Comparison of ENCODE assay signal across 15 cellular contexts in the genomic region with DNA sequence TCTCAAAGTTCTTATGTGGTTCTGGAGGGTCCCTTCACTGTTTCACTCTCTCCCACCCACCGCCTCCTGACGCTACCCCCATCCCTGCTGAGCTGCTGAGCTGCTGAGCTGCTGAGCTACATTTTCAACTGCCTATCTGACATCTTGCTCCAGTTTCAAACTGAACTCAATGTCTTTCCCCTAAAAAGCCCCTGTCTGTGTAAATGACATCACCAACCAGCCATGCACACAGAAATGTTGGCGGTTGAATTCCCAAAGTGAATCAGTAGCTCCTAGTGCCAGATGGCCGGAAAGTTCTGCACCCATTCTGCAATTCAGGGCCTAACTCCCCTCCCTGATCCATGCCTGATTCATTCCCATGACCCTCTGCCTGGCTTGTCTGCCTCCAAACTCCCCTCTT.
DNase-seq lines count a peak whose midpoint lies in the region; ATAC-seq, FAIRE-seq and TF ChIP-seq lines count a peak whose summit lies in the region.
"Had no signal": no experiment of that assay in that cellular context is flagged by ENCODE, and none has a peak within 500 bp of the region (broad histone marks: within the 10 kb centered on the region; RNA-seq: fewer than 3 reads in every experiment).

No MANE protein-coding gene starts in this region.

- H2AFZ ChIP-seq in SK-N-SH (ENCODE audit: low read depth), result no peak overlapping the region; the same call in 1 of the 2 replicates

- CTCF ChIA-PET in SK-N-SH (lab: Yijun Ruan, JAX), result interaction anchor here (1.4 kb wide), 1 partner anchor 39 kb away, joined by 3 read pairs; no protein-coding TSS in a partner anchor

- POLR2A ChIA-PET in SK-N-SH (lab: Yijun Ruan, JAX), result interaction anchor here (0.5 kb wide), 1 partner anchor 22 kb away, joined by 3 read pairs; no protein-coding TSS in a partner anchor

- WGBS in SK-N-SH (ENCODE audit: low lambda C conversion rate), result 88% methylated on average over 4 of the region's 4 CpGs
- 81 to 84% (median 84%) methylated on average over 4 of the region's 4 CpGs for WGBS in spleen, 5 donors
- WGBS in ovary, 3 donors, result 86 to 92% (median 87%) methylated on average over 4 of the region's 4 CpGs

- H3K9me3 ChIP-seq in SK-N-SH (no peaks in the 10 kb centered on the region), T-helper 17 cell (ENCODE audit: control insufficient read depth, low read length, poor library complexity, severe bottlenecking) (no peaks in the 10 kb centered on the region), spleen (no peaks in the 10 kb centered on the region), ovary (no peaks in the 10 kb centered on the region)
- H3K9me3 ChIP-seq: transverse colon had no signal

- H3K9ac ChIP-seq in SK-N-SH, result no peak overlapping the region

- H3K4me1 ChIP-seq in SK-N-SH (ENCODE audit: control insufficient read depth in 1 of 2, insufficient read depth in 2 of 2, low read depth in 1 of 2, low read length in 1 of 2) (peaks cover 0 to 5% of the 10 kb centered on the region in 2 experiments; a peak in 1 of 4 replicates), spleen (no peaks in the 10 kb centered on the region), ovary (ENCODE audit: insufficient read depth) (no peaks in the 10 kb centered on the region)
- H3K4me1 ChIP-seq: transverse colon had no signal

- no peak for TF ChIP-seq POLR2A in spleen (IDR thresholded peaks at IDR 0.05)
- no peak for TF ChIP-seq POLR2A in ovary (IDR thresholded peaks at IDR 0.05)

- H3K27me3 Mint-ChIP-seq in T-helper 17 cell, result peaks cover under 1% of the 10 kb centered on the region
- H3K27me3 Mint-ChIP-seq: activated CD4-positive, alpha-beta T cell treated with anti-CD3 and anti-CD28 coated beads, Interleukin-2, amount 10 ng/mL, durations not matched to agents 24 days and 14 days had no signal

- H3K36me3 Mint-ChIP-seq in T-helper 17 cell (ENCODE audit: low read depth), result peaks cover 2% of the 10 kb centered on the region
- H3K36me3 Mint-ChIP-seq: activated naive CD4-positive, alpha-beta T cell treated with anti-CD3 and anti-CD28 coated beads, Interleukin-2, amount 50 U/mL, for 24 hours had no signal

- DNase-seq in SK-N-SH, result no peak
- DNase-seq in astrocyte of the spinal cord (ENCODE audit: low read depth, low spot score), result peak; percentile 68
- peak; percentile 27 for DNase-seq in urothelium cell line (ENCODE audit: low spot score)
- DNase-seq in T-helper 17 cell, result no peak
- DNase-seq in spleen, result no peak
- no peak for DNase-seq in ovary
- DNase-seq: activated CD4-positive, alpha-beta T cell treated with anti-CD3 and anti-CD28 coated beads, Interleukin-2, amount 10 ng/mL, durations not matched to agents 24 days and 14 days; left colon; NCI-H2171 treated with DMSO at 0.1 percent for 48 hours; SHP77; transverse colon had no signal

- H3K79me2 ChIP-seq in SK-N-SH (ENCODE audit: insufficient read depth), result no peaks in the 10 kb centered on the region

- no peak overlapping the region for H3K27ac Mint-ChIP-seq in T-helper 17 cell
- H3K27ac Mint-ChIP-seq: activated CD4-positive, alpha-beta T cell treated with anti-CD3 and anti-CD28 coated beads, Interleukin-2, amount 10 ng/mL, durations not matched to agents 24 days and 14 days; activated naive CD4-positive, alpha-beta T cell treated with anti-CD3 and anti-CD28 coated beads, Interleukin-2, amount 50 U/mL, for 24 hours had no signal

- no peak for TF ChIP-seq RAD21 in SK-N-SH (IDR thresholded peaks at IDR 0.05; ENCODE audit: low read length)

- H3K4me3 Mint-ChIP-seq in T-helper 17 cell, result no peak overlapping the region
- H3K4me3 Mint-ChIP-seq: activated CD4-positive, alpha-beta T cell treated with anti-CD3 and anti-CD28 coated beads, Interleukin-2, amount 10 ng/mL, durations not matched to agents 24 days and 14 days; activated naive CD4-positive, alpha-beta T cell treated with anti-CD3 and anti-CD28 coated beads, Interleukin-2, amount 50 U/mL, for 24 hours had no signal

- in situ Hi-C loops in astrocyte of the spinal cord (cut with HindIII; ENCODE audit: low sequenced_read_pairs), result no loop called here

- no peaks in the 10 kb centered on the region for H3K9me2 ChIP-seq in SK-N-SH

- H3K4me1 Mint-ChIP-seq in T-helper 17 cell, result no peaks in the 10 kb centered on the region
- H3K4me1 Mint-ChIP-seq: activated CD4-positive, alpha-beta T cell treated with anti-CD3 and anti-CD28 coated beads, Interleukin-2, amount 10 ng/mL, durations not matched to agents 24 days and 14 days; activated naive CD4-positive, alpha-beta T cell treated with anti-CD3 and anti-CD28 coated beads, Interleukin-2, amount 50 U/mL, for 24 hours had no signal

- intact Hi-C loops in spleen (cut with DNase I; ENCODE audit: low total_unique reads) (no loop called here), ovary (cut with DNase I) (no loop called here)

- no peak for FAIRE-seq in urothelium cell line (lab: Jason Lieb, UNC)

- TF ChIP-seq EP300 in SK-N-SH (IDR thresholded peaks at IDR 0.05; ENCODE audit: borderline replicate concordance in 1 of 2, low read depth in 1 of 2, low read length in 1 of 2) (no peak; a peak in 1 of 4 replicates), ovary (IDR thresholded peaks at IDR 0.05) (no peak)

- H3K36me3 ChIP-seq in SK-N-SH (replicated peaks in 1 of 2; ENCODE audit: control insufficient read depth in 1 of 2, insufficient read depth in 2 of 2, low read length in 1 of 2) (no peaks in the 10 kb centered on the region), spleen (no peaks in the 10 kb centered on the region), ovary (no peaks in the 10 kb centered on the region)
- H3K36me3 ChIP-seq: transverse colon had no signal

- H3K27ac ChIP-seq in SK-N-SH (ENCODE audit: low read depth in 2 of 2, low read length in 1 of 2) (peak overlapping the region in 1 of 2 experiments; percentile 42; a peak in 2 of 4 replicates), spleen (no peak overlapping the region), ovary (no peak overlapping the region)
- H3K27ac ChIP-seq: 22Rv1, transverse colon had no signal

- H3K4me3 ChIP-seq in SK-N-SH (ENCODE audit: low read depth in 2 of 2, low read length in 1 of 2), result no peak overlapping the region
- no peak overlapping the region for H3K4me3 ChIP-seq in astrocyte of the spinal cord (ENCODE audit: low read depth, low read length)
- no peak overlapping the region for H3K4me3 ChIP-seq in spleen
- H3K4me3 ChIP-seq in ovary, result no peak overlapping the region
- H3K4me3 ChIP-seq: transverse colon had no signal

- ATAC-seq in SK-N-SH treated with all-trans-retinoic acid at 6 μM for 48 hours, result no peak; the same call in 2 of the 3 replicates
- peak; percentile 39 for ATAC-seq in HG02938 (IDR thresholded peaks at IDR 0.05; ENCODE audit: unreplicated experiment)
- ATAC-seq in T-helper 17 cell, result no peak
- ATAC-seq: left colon had no signal

- H3K4me2 ChIP-seq in SK-N-SH, result no peak overlapping the region

- TF ChIP-seq CTCF in SK-N-SH (IDR thresholded peaks at IDR 0.05) (no peak), astrocyte of the spinal cord (IDR thresholded peaks at IDR 0.05; ENCODE audit: low read depth, low read length) (no peak), spleen (IDR thresholded peaks at IDR 0.05 in 8 of 11, conservative IDR thresholded peaks at IDR 0.05 in 3 of 11) (no peak), ovary (IDR thresholded peaks at IDR 0.05) (no peak)

- H3F3A ChIP-seq in SK-N-SH (replicated peaks; ENCODE audit: insufficient read depth), result peaks cover 4% of the 10 kb centered on the region

- H4K20me1 ChIP-seq in SK-N-SH (ENCODE audit: insufficient read depth), result no peaks in the 10 kb centered on the region

- H3K27me3 ChIP-seq in SK-N-SH (ENCODE audit: insufficient read depth), result no peaks in the 10 kb centered on the region
- H3K27me3 ChIP-seq in spleen (replicated peaks in 1 of 7), result no peaks in the 10 kb centered on the region
- H3K27me3 ChIP-seq in ovary, result no peaks in the 10 kb centered on the region
- H3K27me3 ChIP-seq: transverse colon had no signal

TF ChIP-seq in SK-N-SH, 30 proteins besides CTCF, POLR2A, EP300 and RAD21 (continues in another document):
- TF ChIP-seq, protein P1, sequence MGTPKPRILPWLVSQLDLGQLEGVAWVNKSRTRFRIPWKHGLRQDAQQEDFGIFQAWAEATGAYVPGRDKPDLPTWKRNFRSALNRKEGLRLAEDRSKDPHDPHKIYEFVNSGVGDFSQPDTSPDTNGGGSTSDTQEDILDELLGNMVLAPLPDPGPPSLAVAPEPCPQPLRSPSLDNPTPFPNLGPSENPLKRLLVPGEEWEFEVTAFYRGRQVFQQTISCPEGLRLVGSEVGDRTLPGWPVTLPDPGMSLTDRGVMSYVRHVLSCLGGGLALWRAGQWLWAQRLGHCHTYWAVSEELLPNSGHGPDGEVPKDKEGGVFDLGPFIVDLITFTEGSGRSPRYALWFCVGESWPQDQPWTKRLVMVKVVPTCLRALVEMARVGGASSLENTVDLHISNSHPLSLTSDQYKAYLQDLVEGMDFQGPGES (IDR thresholded peaks at IDR 0.05; ENCODE audit: low read depth, low read length), result no peak
- TF ChIP-seq, protein P2, sequence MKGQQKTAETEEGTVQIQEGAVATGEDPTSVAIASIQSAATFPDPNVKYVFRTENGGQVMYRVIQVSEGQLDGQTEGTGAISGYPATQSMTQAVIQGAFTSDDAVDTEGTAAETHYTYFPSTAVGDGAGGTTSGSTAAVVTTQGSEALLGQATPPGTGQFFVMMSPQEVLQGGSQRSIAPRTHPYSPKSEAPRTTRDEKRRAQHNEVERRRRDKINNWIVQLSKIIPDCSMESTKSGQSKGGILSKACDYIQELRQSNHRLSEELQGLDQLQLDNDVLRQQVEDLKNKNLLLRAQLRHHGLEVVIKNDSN (IDR thresholded peaks at IDR 0.05; ENCODE audit: borderline replicate concordance, low read depth), result no peak
- no peak for TF ChIP-seq SMC3 (IDR thresholded peaks at IDR 0.05; ENCODE audit: low read depth, low read length)

TF ChIP-seq in SK-N-SH treated with all-trans-retinoic acid at 6 μM for 48 hours, 23 proteins besides CTCF, POLR2A, EP300 and RAD21 (continues in another document):
- TF ChIP-seq ESRRG (CRISPR knock-in tag; IDR thresholded peaks at IDR 0.05) (no peak), ISL1 (CRISPR knock-in tag; IDR thresholded peaks at IDR 0.05) (no peak), ARNTL (CRISPR knock-in tag; IDR thresholded peaks at IDR 0.05; ENCODE audit: borderline replicate concordance, low read depth) (no peak)

Comparison
In these comparisons a context has a peak if more than half of its experiments do, and no peak if none do; other contexts are left out.
1. DNase-seq: peak in astrocyte of the spinal cord (single experiment) and urothelium cell line (single experiment); none in SK-N-SH (single experiment), T-helper 17 cell (0 of 3), spleen (single experiment) and ovary (0 of 5).